ENCODE assay signal across 26 cellular contexts in genomic region chr7:25215694-25216335, GRCh38. TPM values are rescaled to one million over a fixed set of nuclear protein-coding genes. Genes with fewer than 3 reads are reported as not detected.
DNase-seq lines count a peak whose midpoint lies in the region; ATAC-seq, FAIRE-seq and TF ChIP-seq lines count a peak whose summit lies in the region.
"Had no signal": no experiment of that assay in that cellular context is flagged by ENCODE, and none has a peak within 500 bp of the region (broad histone marks: within the 10 kb centered on the region; RNA-seq: fewer than 3 reads in every experiment).

No MANE protein-coding gene starts in this region.

- no peak overlapping the region for H2BK120ac ChIP-seq in IMR-90 (ENCODE audit: low read depth, low read length)

- peak overlapping the region; percentile 33 for H2AFZ ChIP-seq in IMR-90 (replicated peaks; ENCODE audit: low read length, poor library complexity)
- H2AFZ ChIP-seq in GM12878 (ENCODE audit: control insufficient read depth, low read depth, low read length), result no peak overlapping the region

- peaks cover 17% of the 10 kb centered on the region for H3K9me3 Mint-ChIP-seq in nephron progenitor cell
- H3K9me3 Mint-ChIP-seq: effector memory CD8-positive, alpha-beta T cell; stimulated activated effector memory CD8-positive, alpha-beta T cell treated with anti-CD3 and anti-CD28 coated beads, Interleukin-12 subunit alpha, Interleukin-12 subunit beta, amount 100 ng/mL, for 72 hours; T-cell had no signal

- H3K27me3 ChIP-seq in IMR-90 (ENCODE audit: control insufficient read depth, insufficient read depth, low read length), result no peaks in the 10 kb centered on the region; the same call in none of the 2 replicates
- H3K27me3 ChIP-seq in GM12878 (replicated peaks in 1 of 2; ENCODE audit: control insufficient read depth in 2 of 2, insufficient read depth in 2 of 2, low read length in 1 of 2), result no peaks in the 10 kb centered on the region; a peak in 1 of 4 replicates
- H3K27me3 ChIP-seq in WERI-Rb-1 (ENCODE audit: insufficient read depth, low read depth, severe bottlenecking), result no peaks in the 10 kb centered on the region
- H3K27me3 ChIP-seq: Peyer's patch, tibial artery had no signal

- dilution Hi-C loops in IMR-90 (cut with HindIII; ENCODE audit: low sequenced_read_pairs, unreplicated experiment), result no loop called here

- no peak for FAIRE-seq in GM12878 (lab: Jason Lieb, UNC)

- H2AK5ac ChIP-seq in IMR-90 (ENCODE audit: low read depth, low read length), result no peak overlapping the region

- ATAC-seq in IMR-90 (ENCODE audit: low read depth) (no peak), GM12878 (peak; percentile 72), HG03039 (IDR thresholded peaks at IDR 0.05; ENCODE audit: unreplicated experiment) (no peak)
- ATAC-seq: effector memory CD8-positive, alpha-beta T cell; stimulated activated effector memory CD8-positive, alpha-beta T cell treated with anti-CD3 and anti-CD28 coated beads, Interleukin-12 subunit alpha, Interleukin-12 subunit beta, amount 100 ng/mL, for 72 hours; T-cell had no signal

- intact Hi-C loops in IMR-90 (cut with micrococcal nuclease), result no loop called here
- intact Hi-C loops in GM12878 (cut with micrococcal nuclease; ENCODE audit: unreplicated experiment), result no loop called here

- no peaks in the 10 kb centered on the region for H3K9me1 ChIP-seq in IMR-90 (ENCODE audit: insufficient read depth, low read length)

- H3K18ac ChIP-seq in IMR-90 (ENCODE audit: low read depth, low read length), result no peak overlapping the region

- no peak overlapping the region for H3K4ac ChIP-seq in IMR-90 (ENCODE audit: low read depth, low read length)

- H3K9ac ChIP-seq in IMR-90 (ENCODE audit: low read depth, low read length) (no peak overlapping the region), GM12878 (ENCODE audit: control insufficient read depth, insufficient read depth, low read length) (no peak overlapping the region)

- H3K27ac ChIP-seq in IMR-90 (ENCODE audit: insufficient read depth, low read length) (no peak overlapping the region), GM12878 (ENCODE audit: control insufficient read depth, insufficient read depth) (no peak overlapping the region), WERI-Rb-1 (no peak overlapping the region)
- H3K27ac ChIP-seq: 22Rv1, C4-2B, Peyer's patch, spleen, tibial artery, VCaP had no signal

- in situ Hi-C loops in IMR-90 (cut with MboI; ENCODE audit: low sequenced_read_pairs) (no loop called here), GM12878 (cut with MboI) (no loop called here)

- 90% methylated on average over 1 of the region's 8 CpGs; no CpG with 5 or more reads in 1 of the 2 experiments for WGBS in IMR-90 (ENCODE audit: extremely low coverage in 2 of 2, insufficient read length in 1 of 2), 2 experiments
- 49% methylated on average over 8 of the region's 8 CpGs for WGBS in GM12878 (ENCODE audit: insufficient coverage, insufficient replicate concordance, low lambda C conversion rate, missing lambda C conversion rate)

- no peaks in the 10 kb centered on the region for H3K4me1 ChIP-seq in IMR-90 (ENCODE audit: control insufficient read depth, insufficient read depth, low read length)
- H3K4me1 ChIP-seq in GM12878 (ENCODE audit: control insufficient read depth, insufficient read depth, low read length), result no peaks in the 10 kb centered on the region
- H3K4me1 ChIP-seq: spleen, tibial artery had no signal

- no peak overlapping the region for H4K91ac ChIP-seq in IMR-90 (ENCODE audit: insufficient read depth, low read depth, low read length)

- no peak overlapping the region for H2BK20ac ChIP-seq in IMR-90 (ENCODE audit: low read depth, low read length)

- no peak overlapping the region for H3K14ac ChIP-seq in IMR-90 (replicated peaks; ENCODE audit: low read depth, low read length)

- H3K36me3 ChIP-seq in IMR-90 (ENCODE audit: control insufficient read depth, insufficient read depth, low read length) (no peaks in the 10 kb centered on the region), GM12878 (ENCODE audit: control insufficient read depth in 2 of 2, insufficient read depth in 2 of 2, low read length in 1 of 2) (no peaks in the 10 kb centered on the region), WERI-Rb-1 (no peaks in the 10 kb centered on the region)
- H3K36me3 ChIP-seq: Peyer's patch, spleen, tibial artery had no signal

- H3K4me1 Mint-ChIP-seq in nephron progenitor cell, result peaks cover 4% of the 10 kb centered on the region

- no peak overlapping the region for H2BK5ac ChIP-seq in IMR-90 (ENCODE audit: low read depth, low read length, poor library complexity, severe bottlenecking)

- no peaks in the 10 kb centered on the region for H3K36me3 Mint-ChIP-seq in nephron progenitor cell (ENCODE audit: low read depth)
- H3K36me3 Mint-ChIP-seq: stimulated activated effector memory CD8-positive, alpha-beta T cell treated with anti-CD3 and anti-CD28 coated beads, Interleukin-12 subunit alpha, Interleukin-12 subunit beta, amount 100 ng/mL, for 72 hours; T-cell had no signal

- RAD21 ChIA-PET in GM12878 (lab: Charles Lee; ENCODE audit: unreplicated experiment), result no interaction called here

- CTCF ChIA-PET in IMR-90 (lab: Yijun Ruan, JAX), result interaction anchor here (0.6 kb wide), 1 partner anchor 403 kb away, joined by 3 read pairs; no protein-coding TSS in a partner anchor
- CTCF ChIA-PET in GM12878 (lab: Yijun Ruan, JAX), result interaction anchor here (0.6 to 2.5 kb wide), 2 partner anchors 11 to 171 kb away, joined by 3 to 19 read pairs; no protein-coding TSS in a partner anchor

- no peak overlapping the region for H3K4me2 ChIP-seq in IMR-90 (ENCODE audit: low read depth, low read length)
- no peak overlapping the region for H3K4me2 ChIP-seq in GM12878 (ENCODE audit: control insufficient read depth, insufficient read depth)

- H3K4me3 ChIP-seq in IMR-90 (ENCODE audit: insufficient read depth, low read depth, low read length), result no peak overlapping the region
- H3K4me3 ChIP-seq in GM12878, result no peak overlapping the region
- no peak overlapping the region for H3K4me3 ChIP-seq in WERI-Rb-1 (ENCODE audit: low read depth, low read length)
- H3K4me3 ChIP-seq: Peyer's patch, spleen, tibial artery had no signal

- H3K27me3 Mint-ChIP-seq in nephron progenitor cell (ENCODE audit: low read depth, poor library complexity), result peaks cover 2% of the 10 kb centered on the region

- no peaks in the 10 kb centered on the region for H3K79me2 ChIP-seq in GM12878 (ENCODE audit: control insufficient read depth, insufficient read depth, low read length)

- no peak overlapping the region for H3K4me3 Mint-ChIP-seq in nephron progenitor cell
- H3K4me3 Mint-ChIP-seq: effector memory CD8-positive, alpha-beta T cell; stimulated activated effector memory CD8-positive, alpha-beta T cell treated with anti-CD3 and anti-CD28 coated beads, Interleukin-12 subunit alpha, Interleukin-12 subunit beta, amount 100 ng/mL, for 72 hours; T-cell had no signal

- H4K20me1 ChIP-seq in IMR-90 (ENCODE audit: insufficient read depth, low read length), result no peaks in the 10 kb centered on the region
- no peaks in the 10 kb centered on the region for H4K20me1 ChIP-seq in GM12878 (ENCODE audit: control insufficient read depth, insufficient read depth)

- POLR2A ChIA-PET in IMR-90 (lab: Charles Lee; ENCODE audit: unreplicated experiment), result no interaction called here
- POLR2A ChIA-PET in GM12878 (lab: Charles Lee), result no interaction called here

- no peak for TF ChIP-seq EP300 in GM12878 (IDR thresholded peaks at IDR 0.05; ENCODE audit: borderline replicate concordance in 1 of 2, control insufficient read depth in 1 of 2, low read depth in 2 of 2, low read length in 2 of 2)

- no peak overlapping the region for H2BK15ac ChIP-seq in IMR-90 (ENCODE audit: low read depth, low read length)

- no peak for TF ChIP-seq CTCF in IMR-90 (conservative IDR thresholded peaks at IDR 0.05; ENCODE audit: low read depth, low read length)
- TF ChIP-seq CTCF in GM12878 (IDR thresholded peaks at IDR 0.05 in 2 of 3, conservative IDR thresholded peaks at IDR 0.05 in 1 of 3; ENCODE audit: control insufficient read depth in 2 of 3, extremely low read depth in 1 of 3, insufficient read depth in 1 of 3, low read depth in 3 of 3, low read length in 3 of 3), result no peak
- no peak for TF ChIP-seq CTCF in nephron progenitor cell (IDR thresholded peaks at IDR 0.05)
- TF ChIP-seq CTCF in WERI-Rb-1 (IDR thresholded peaks at IDR 0.05; ENCODE audit: low read depth, low read length), result no peak

- TF ChIP-seq POLR2A in IMR-90 (IDR thresholded peaks at IDR 0.05; ENCODE audit: low read depth, low read length) (no peak), GM12878 (IDR thresholded peaks at IDR 0.05; ENCODE audit: low read depth, low read length) (no peak)

- H3K9me3 ChIP-seq in IMR-90 (ENCODE audit: control insufficient read depth, insufficient read depth, low read length) (no peaks in the 10 kb centered on the region), GM12878 (replicated peaks; ENCODE audit: control insufficient read depth, insufficient read depth, low read length) (no peaks in the 10 kb centered on the region), WERI-Rb-1 (ENCODE audit: severe bottlenecking) (no peaks in the 10 kb centered on the region)
- H3K9me3 ChIP-seq: Peyer's patch, spleen, tibial artery had no signal

- peak; percentile 33 for DNase-seq in DMS 273 (lab: John Stamatoyannopoulos, UW; ENCODE audit: unreplicated experiment)
- DNase-seq in DMS 273 treated with DMSO at 0.1 percent for 48 hours (lab: John Stamatoyannopoulos, UW), result no peak
- no peak for DNase-seq in IMR-90
- no peak for DNase-seq in GM12878 (ENCODE audit: low read depth, low spot score)
- DNase-seq in nephron progenitor cell, result no peak
- DNase-seq in WERI-Rb-1, result no peak
- DNase-seq in NCI-H226, result no peak
- DNase-seq: activated CD8-positive, alpha-beta memory T cell treated with anti-CD3 and anti-CD28 coated beads for 24 hours; amniotic stem cell; DMS79; effector memory CD8-positive, alpha-beta T cell; NCI-H1694 treated with DMSO at 0.1 percent for 48 hours; Peyer's patch; spleen; T-cell; tibial artery had no signal

- no peak overlapping the region for H3K56ac ChIP-seq in IMR-90 (ENCODE audit: extremely low read depth, insufficient read depth, low read length)

- H2AK9ac ChIP-seq in IMR-90 (replicated peaks; ENCODE audit: low read depth, low read length, poor library complexity), result no peak overlapping the region

- H3K27ac Mint-ChIP-seq in nephron progenitor cell, result peak overlapping the region; percentile 34
- H3K27ac Mint-ChIP-seq: effector memory CD8-positive, alpha-beta T cell; stimulated activated effector memory CD8-positive, alpha-beta T cell treated with anti-CD3 and anti-CD28 coated beads, Interleukin-12 subunit alpha, Interleukin-12 subunit beta, amount 100 ng/mL, for 72 hours; T-cell had no signal

- TF ChIP-seq RAD21 in IMR-90 (IDR thresholded peaks at IDR 0.05; ENCODE audit: low read length) (no peak), GM12878 (IDR thresholded peaks at IDR 0.05; ENCODE audit: insufficient read depth, low read depth, low read length) (no peak)

- H4K5ac ChIP-seq in IMR-90 (ENCODE audit: low read depth, low read length), result no peak overlapping the region

- no peaks in the 10 kb centered on the region for H3K79me1 ChIP-seq in IMR-90 (ENCODE audit: low read depth in 1 of 2, low read length in 2 of 2)

- SMC1A ChIA-PET in GM12878 (lab: Charles Lee; ENCODE audit: uncharacterized antibody, unreplicated experiment), result interaction anchor here (1.5 kb wide), 1 partner anchor 34 kb away, joined by 4 read pairs; no protein-coding TSS in a partner anchor

- no peak overlapping the region for H3K23ac ChIP-seq in IMR-90 (ENCODE audit: low read depth, low read length)

- H4K8ac ChIP-seq in IMR-90 (ENCODE audit: low read depth in 2 of 2, low read length in 2 of 2), result no peak overlapping the region

- no TSS peak for BruUV-seq in IMR-90 (replicated peaks; lab: Mats Ljungman, UMichigan)
- no TSS peak for BruUV-seq in GM12878 (replicated peaks; lab: Mats Ljungman, UMichigan)

RNA-seq across cellular contexts. Expression of gene NPVF, which starts 12.5 kb away (rescaled TPM):
- total RNA-seq in IMR-90 (2012; rRNA removed), result not detected in 2 replicates
- polyA plus RNA-seq in IMR-90 (2012; rRNA removed), result not detected in 2 replicates
- polyA plus RNA-seq in IMR-90 (2012; cell fraction: cytosol; rRNA removed), result not detected in 2 replicates
- not detected in 2 replicates for polyA plus RNA-seq in IMR-90 (2012; cell fraction: nucleus; rRNA removed; ENCODE audit: low replicate concordance)
- total RNA-seq in GM12878 (2013; cell fraction: nucleolus; rRNA removed), result not detected in 2 replicates
- not detected in 2 replicates for total RNA-seq in GM12878 (2014; rRNA removed)
- total RNA-seq in GM12878 (2014; rRNA removed; fragmentation: Illumina TruSeq; extraction: Trizol), result not detected in 2 replicates
- not detected in 2 replicates for total RNA-seq in GM12878 (2021)
- polyA plus RNA-seq in GM12878 (2011; ENCODE audit: low read depth), result not detected
- polyA plus RNA-seq in GM12878 (2011; rRNA removed), result not detected in 2 replicates
- polyA plus RNA-seq in GM12878 (2011; cell fraction: cytosol; rRNA removed), result not detected in 2 replicates
- polyA plus RNA-seq in GM12878 (2011; cell fraction: nucleus; rRNA removed), result not detected in 2 replicates
- not detected in 2 replicates for polyA plus RNA-seq in GM12878 (2012)
- polyA plus RNA-seq in GM12878 (2014; fragmentation: Illumina TruSeq; extraction: Trizol), result not detected in 2 replicates
- not detected for polyA plus RNA-seq in GM12878 (2014; fragmentation: Nextera tagmentation; extraction: Ambion mirVana)
- not detected in 2 replicates for polyA plus RNA-seq in GM12878 (2014; rRNA removed)
- not detected for polyA plus RNA-seq in GM12878 (2016; fragmentation: Nextera tagmentation; extraction: Ambion mirVana)
- not detected in 2 replicates for polyA minus RNA-seq in GM12878 (2011; rRNA and poly(A)+ RNA removed)
- not detected in 2 replicates for polyA minus RNA-seq in GM12878 (2011; cell fraction: cytosol; rRNA and poly(A)+ RNA removed)
- polyA minus RNA-seq in GM12878 (2011; cell fraction: nucleus; rRNA and poly(A)+ RNA removed), result not detected in 2 replicates
- total RNA-seq: fibroblast of villous mesenchyme, HT1080, liver, NCI-H460, Peyer's patch, posterior vena cava, spleen, T-cell had no signal
- polyA plus RNA-seq: liver, spleen had no signal
